24 cellular contexts compared by ENCODE assay signal in the genomic region with DNA sequence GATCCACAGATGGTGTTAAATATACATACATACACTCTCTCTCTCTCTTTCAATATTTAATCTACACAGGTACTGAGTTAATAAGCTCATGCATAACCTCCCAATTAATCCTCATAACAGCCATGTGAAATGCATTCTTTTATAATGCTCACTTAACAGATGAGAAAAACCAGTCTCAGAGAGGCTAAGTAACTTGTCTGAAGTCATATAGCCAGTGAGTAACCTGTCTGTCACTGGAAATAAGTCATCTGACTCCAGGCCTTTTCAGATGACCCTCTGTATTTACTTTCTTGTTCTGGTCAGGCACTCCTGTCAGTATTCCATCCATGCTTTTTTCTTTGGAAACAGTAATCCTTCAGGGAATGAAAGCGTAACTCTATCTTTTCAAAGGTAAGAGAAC.
A peak's percentile ranks its signal among the peaks of the same experiment; 100 is the strongest.
DNase-seq lines count a peak whose midpoint lies in the region; ATAC-seq, FAIRE-seq and TF ChIP-seq lines count a peak whose summit lies in the region.
"Had no signal": no experiment of that assay in that cellular context is flagged by ENCODE, and none has a peak within 500 bp of the region (broad histone marks: within the 10 kb centered on the region; RNA-seq: fewer than 3 reads in every experiment).

No MANE protein-coding gene starts in this region.

- no peak overlapping the region for H3K9ac ChIP-seq in PC-3 (ENCODE audit: low read length)

- no peak for TF ChIP-seq CTCF in PC-3 (conservative IDR thresholded peaks at IDR 0.05; ENCODE audit: low read depth, low read length)

- DNase-seq in HPDE6-E6E7 (ENCODE audit: extremely low spot score), result peak; percentile 4
- peak; percentile 25 for DNase-seq in PC-3
- peak; percentile 57 for DNase-seq in renal cortical epithelial cell (ENCODE audit: low read depth)
- DNase-seq in activated T-cell treated with anti-CD3 and anti-CD28 coated beads, Interleukin-2, amount 50 U/mL, for 48 hours, result no peak
- no peak for DNase-seq in small intestine
- DNase-seq in C1 segment of cervical spinal cord (lab: John Stamatoyannopoulos, UW), result no peak
- DNase-seq: Caco-2; CD4-positive, alpha-beta T cell; DMS153; EL; NCI-H1092 treated with DMSO at 0.1 percent for 48 hours; NCI-H1436 treated with DMSO at 0.1 percent for 48 hours; NCI-H1930; NCI-H2171; NCI-H345; NCI-H524; NCI-H82; OCI-M1; RPMI8226; SHP77 had no signal

- CTCF ChIA-PET in PC-3 (lab: Charles Lee), result no interaction called here

- no peak for ATAC-seq in PC-3
- ATAC-seq in esophagus mucosa, result peak; percentile 75
- ATAC-seq: HepG2, K562 had no signal

- intact Hi-C loops in PC-3 (cut with micrococcal nuclease), result no loop called here

- FAIRE-seq in small intestine (lab: Jason Lieb, UNC), result no peak
- FAIRE-seq: H54, HepG2, K562 had no signal

- H3K4me3 ChIP-seq in PC-3 (ENCODE audit: low read length) (no peak overlapping the region), small intestine (ENCODE audit: low read depth in 1 of 2, low read length in 2 of 2) (no peak overlapping the region)
- H3K4me3 ChIP-seq: K562 had no signal

- 89 to 93% (median 92%) methylated on average over 1 of the region's 1 CpG for WGBS in small intestine, 3 donors

- BruUV-seq in PC-3 (replicated peaks; lab: Mats Ljungman, UMichigan), result no TSS peak

- 0 out of 2 replicates have a peak overlapping the region, but pooled peaks have one; percentile 2 for H3K4me2 ChIP-seq in PC-3 (ENCODE audit: low read length)

- H2AFZ ChIP-seq in PC-3 (ENCODE audit: low read length), result no peak overlapping the region

- H3K4me1 ChIP-seq in PC-3 (ENCODE audit: insufficient read depth, low read length), result peaks cover 5% of the 10 kb centered on the region; the same call in 1 of the 2 replicates
- H3K4me1 ChIP-seq in small intestine (ENCODE audit: control insufficient read depth in 2 of 2, insufficient read depth in 1 of 2, low read depth in 1 of 2, low read length in 1 of 2), result no peaks in the 10 kb centered on the region
- H3K4me1 ChIP-seq: Caco-2 had no signal

- POLR2A ChIA-PET in PC-3 (lab: Charles Lee; ENCODE audit: unreplicated experiment), result no interaction called here

- no peaks in the 10 kb centered on the region for H4K20me1 ChIP-seq in PC-3 (ENCODE audit: low read length)

- no peaks in the 10 kb centered on the region for H3K79me2 ChIP-seq in PC-3 (ENCODE audit: low read length)

- H3K36me3 ChIP-seq in PC-3 (ENCODE audit: low read depth, low read length), result no peaks in the 10 kb centered on the region
- H3K36me3 ChIP-seq in small intestine (ENCODE audit: control insufficient read depth in 2 of 2, insufficient read depth in 2 of 2, low read length in 2 of 2), result no peaks in the 10 kb centered on the region

- H3K9me3 ChIP-seq in PC-3 (ENCODE audit: low read length), result no peaks in the 10 kb centered on the region
- no peaks in the 10 kb centered on the region for H3K9me3 ChIP-seq in small intestine (ENCODE audit: control insufficient read depth, low read depth)
- H3K9me3 ChIP-seq: Caco-2 had no signal

- H3K9me2 ChIP-seq in PC-3 (replicated peaks; ENCODE audit: low read length), result no peaks in the 10 kb centered on the region

- H3K27ac ChIP-seq in PC-3 (ENCODE audit: low read length) (no peak overlapping the region), small intestine (ENCODE audit: low read depth in 1 of 2, low read length in 1 of 2) (no peak overlapping the region)

- H3K27me3 ChIP-seq in PC-3 (ENCODE audit: low read length) (no peaks in the 10 kb centered on the region), small intestine (ENCODE audit: control insufficient read depth in 2 of 2, insufficient read depth in 2 of 2, low read length in 2 of 2) (no peaks in the 10 kb centered on the region)

- no peaks in the 10 kb centered on the region for H3F3A ChIP-seq in PC-3 (ENCODE audit: low read length, unreplicated experiment)

Comparison
In these comparisons a context has a peak if more than half of its experiments do, and no peak if none do; other contexts are left out.
1. DNase-seq: peak in HPDE6-E6E7 (single experiment), PC-3 (single experiment) and renal cortical epithelial cell (single experiment); none in activated T-cell treated with anti-CD3 and anti-CD28 coated beads, Interleukin-2, amount 50 U/mL, for 48 hours (0 of 2), small intestine (single experiment) and C1 segment of cervical spinal cord (0 of 14).